26 cellular contexts compared by ENCODE assay signal in the genomic region with DNA sequence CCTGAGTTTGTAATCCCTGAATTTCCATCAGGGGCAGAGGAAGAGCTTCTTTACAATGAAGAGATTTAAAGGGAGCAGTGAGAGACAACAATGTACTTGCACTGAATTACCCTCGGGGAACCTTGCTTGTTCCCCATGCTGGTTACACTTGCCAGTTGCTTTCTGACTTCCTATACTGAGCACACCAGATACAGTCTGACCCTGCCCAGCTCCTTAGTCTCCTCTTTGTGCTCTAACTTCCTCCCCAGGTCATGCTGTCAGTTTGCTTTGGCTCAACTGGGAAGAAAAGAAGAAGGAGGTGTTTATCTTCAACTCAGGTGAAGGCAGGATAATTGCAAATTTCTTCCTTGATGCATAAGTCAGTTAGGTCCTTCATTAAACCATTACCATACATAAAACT.
DNase-seq lines count a peak whose midpoint lies in the region; ATAC-seq and TF ChIP-seq lines count a peak whose summit lies in the region.
"Had no signal": no experiment of that assay in that cellular context is flagged by ENCODE, and none has a peak within 500 bp of the region (broad histone marks: within the 10 kb centered on the region; RNA-seq: fewer than 3 reads in every experiment).

No MANE protein-coding gene starts in this region.

- H2AK5ac ChIP-seq in IMR-90 (ENCODE audit: low read depth, low read length), result no peak overlapping the region
- no peak overlapping the region for H2AK5ac ChIP-seq in mesendoderm (ENCODE audit: low read length)

- no peak overlapping the region for H2AK9ac ChIP-seq in IMR-90 (replicated peaks; ENCODE audit: low read depth, low read length, poor library complexity)

- no peak for TF ChIP-seq POLR2A in IMR-90 (IDR thresholded peaks at IDR 0.05; ENCODE audit: low read depth, low read length)

- DNase-seq in Ammon's horn (ENCODE audit: low spot score), result peak; percentile 6
- DNase-seq in IMR-90, result no peak
- DNase-seq in SKM-1 (lab: John Stamatoyannopoulos, UW; ENCODE audit: unreplicated experiment), result peak; percentile 9
- peak; percentile 45 for DNase-seq in mesendoderm
- DNase-seq in putamen (ENCODE audit: low spot score), result no peak
- DNase-seq in NCI-H2107 (lab: John Stamatoyannopoulos, UW), result no peak
- no peak for DNase-seq in ecto neural progenitor cell (ENCODE audit: low spot score)
- no peak for DNase-seq in AG20443 (ENCODE audit: low spot score)
- DNase-seq: ACHN; activated CD4-positive, alpha-beta memory T cell treated with anti-CD3 and anti-CD28 coated beads for 36 hours; activated CD8-positive, alpha-beta memory T cell treated with anti-CD3 and anti-CD28 coated beads, Interleukin-2, amount 50 U/mL, for 48 hours; activated naive CD4-positive, alpha-beta T cell treated with Interleukin-2 at 50 U/mL for 16 hours; central memory CD4-positive, alpha-beta T cell; DMS153; esophagus squamous epithelium; foreskin keratinocyte; head of caudate nucleus; NCI-H1417 treated with DMSO at 0.1 percent for 48 hours; NCI-H2029 treated with DMSO at 0.1 percent for 48 hours; NCI-H2227 treated with DMSO at 0.1 percent for 48 hours; NCI-H69; substantia nigra; trophoblast cell had no signal

- in situ Hi-C loops in IMR-90 (cut with MboI; ENCODE audit: low sequenced_read_pairs), result no loop called here

- no peak overlapping the region for H2BK120ac ChIP-seq in IMR-90 (ENCODE audit: low read depth, low read length)
- H2BK120ac ChIP-seq in mesendoderm (ENCODE audit: low read depth, low read length), result no peak overlapping the region

- no TSS peak for BruUV-seq in IMR-90 (replicated peaks; lab: Mats Ljungman, UMichigan)

- H2BK15ac ChIP-seq in IMR-90 (ENCODE audit: low read depth, low read length) (no peak overlapping the region), mesendoderm (replicated peaks; ENCODE audit: low read depth) (no peak overlapping the region)

- no peak overlapping the region for H3K4ac ChIP-seq in IMR-90 (ENCODE audit: low read depth, low read length)
- H3K4ac ChIP-seq in mesendoderm (ENCODE audit: low read depth, low read length), result no peak overlapping the region

- no peak for TF ChIP-seq RAD21 in IMR-90 (IDR thresholded peaks at IDR 0.05; ENCODE audit: low read length)

- H3K79me1 ChIP-seq in IMR-90 (ENCODE audit: low read depth in 1 of 2, low read length in 2 of 2) (no peaks in the 10 kb centered on the region), mesendoderm (ENCODE audit: low read length) (no peaks in the 10 kb centered on the region)

- no peak overlapping the region for H3K56ac ChIP-seq in IMR-90 (ENCODE audit: extremely low read depth, insufficient read depth, low read length)
- no peak overlapping the region for H3K56ac ChIP-seq in mesendoderm (ENCODE audit: low read length)

- H2BK20ac ChIP-seq in IMR-90 (ENCODE audit: low read depth, low read length), result no peak overlapping the region

- H4K91ac ChIP-seq in IMR-90 (ENCODE audit: insufficient read depth, low read depth, low read length), result no peak overlapping the region

- H3K9me1 ChIP-seq in IMR-90 (ENCODE audit: insufficient read depth, low read length), result no peaks in the 10 kb centered on the region

- H3K4me2 ChIP-seq in IMR-90 (ENCODE audit: low read depth, low read length) (no peak overlapping the region), mesendoderm (ENCODE audit: low read length) (no peak overlapping the region)
- H3K4me2 ChIP-seq: BLaER1 had no signal

- CTCF ChIA-PET in IMR-90 (lab: Yijun Ruan, JAX), result interaction anchor here (1.1 kb wide), 1 partner anchor 130 kb away, joined by 3 read pairs; no protein-coding TSS in a partner anchor

- no peak overlapping the region for H4K5ac ChIP-seq in IMR-90 (ENCODE audit: low read depth, low read length)
- H4K5ac ChIP-seq in mesendoderm (ENCODE audit: low read length), result no peak overlapping the region

- no peak overlapping the region for H3K4me3 ChIP-seq in IMR-90 (ENCODE audit: insufficient read depth, low read depth, low read length)
- no peak overlapping the region for H3K4me3 ChIP-seq in mesendoderm (ENCODE audit: low read length)
- H3K4me3 ChIP-seq: BLaER1, esophagus squamous epithelium had no signal

- POLR2A ChIA-PET in IMR-90 (lab: Charles Lee; ENCODE audit: unreplicated experiment), result no interaction called here

- H2BK5ac ChIP-seq in IMR-90 (ENCODE audit: low read depth, low read length, poor library complexity, severe bottlenecking) (no peak overlapping the region), mesendoderm (ENCODE audit: low read length) (no peak overlapping the region)

- no peaks in the 10 kb centered on the region for H3K9me3 ChIP-seq in IMR-90 (ENCODE audit: control insufficient read depth, insufficient read depth, low read length)
- H3K9me3 ChIP-seq: BLaER1, esophagus squamous epithelium had no signal

- TF ChIP-seq CTCF in IMR-90 (conservative IDR thresholded peaks at IDR 0.05; ENCODE audit: low read depth, low read length), result no peak

- H3K36me3 ChIP-seq in IMR-90 (ENCODE audit: control insufficient read depth, insufficient read depth, low read length), result no peaks in the 10 kb centered on the region
- H3K36me3 ChIP-seq in mesendoderm (ENCODE audit: control insufficient read depth, insufficient read depth, low read length), result no peaks in the 10 kb centered on the region
- H3K36me3 ChIP-seq: BLaER1, esophagus squamous epithelium had no signal

- no CpG with 5 or more reads among the region's 1 CpG for WGBS in IMR-90 (ENCODE audit: extremely low coverage in 2 of 2, insufficient read length in 1 of 2), 2 experiments
- no CpG with 5 or more reads among the region's 1 CpG for WGBS in mesendoderm (ENCODE audit: extremely low coverage, insufficient coverage, low lambda C conversion rate)

- H4K8ac ChIP-seq in IMR-90 (ENCODE audit: low read depth in 2 of 2, low read length in 2 of 2), result no peak overlapping the region
- H4K8ac ChIP-seq in mesendoderm (ENCODE audit: low read depth, low read length), result no peak overlapping the region

- H4K20me1 ChIP-seq in IMR-90 (ENCODE audit: insufficient read depth, low read length), result no peaks in the 10 kb centered on the region
- H4K20me1 ChIP-seq: BLaER1 had no signal

- no peak overlapping the region for H3K23ac ChIP-seq in IMR-90 (ENCODE audit: low read depth, low read length)
- H3K23ac ChIP-seq in mesendoderm (ENCODE audit: low read length), result no peak overlapping the region

- dilution Hi-C loops in IMR-90 (cut with HindIII; ENCODE audit: low sequenced_read_pairs, unreplicated experiment), result no loop called here

- ATAC-seq in IMR-90 (ENCODE audit: low read depth), result no peak
- ATAC-seq: foreskin keratinocyte; natural killer cell treated with Interleukin-12 subunit alpha and Interleukin-12 subunit beta and Interleukin-15 and Interleukin-18, amount 100 ng/mL, for 72 hours; stimulated activated effector memory CD8-positive, alpha-beta T cell treated with anti-CD3 and anti-CD28 coated beads, Interleukin-12 subunit alpha, Interleukin-12 subunit beta, amount 100 ng/mL, for 72 hours had no signal

- intact Hi-C loops in IMR-90 (cut with micrococcal nuclease), result no loop called here

- no peak overlapping the region for H2AFZ ChIP-seq in IMR-90 (replicated peaks; ENCODE audit: low read length, poor library complexity)

- no peak overlapping the region for H3K14ac ChIP-seq in IMR-90 (replicated peaks; ENCODE audit: low read depth, low read length)

- H3K4me1 ChIP-seq in IMR-90 (ENCODE audit: control insufficient read depth, insufficient read depth, low read length) (peaks cover 2% of the 10 kb centered on the region; the same call in 1 of the 2 replicates), mesendoderm (ENCODE audit: control insufficient read depth, low read depth, low read length) (no peaks in the 10 kb centered on the region)
- H3K4me1 ChIP-seq: BLaER1 had no signal

- H3K9ac ChIP-seq in IMR-90 (ENCODE audit: low read depth, low read length) (no peak overlapping the region), mesendoderm (ENCODE audit: low read length) (no peak overlapping the region)
- H3K9ac ChIP-seq: BLaER1 had no signal

- no peak overlapping the region for H3K27ac ChIP-seq in IMR-90 (ENCODE audit: insufficient read depth, low read length)
- H3K27ac ChIP-seq in mesendoderm (ENCODE audit: low read depth, low read length), result no peak overlapping the region
- H3K27ac ChIP-seq: BLaER1, esophagus squamous epithelium, foreskin keratinocyte had no signal

- peak overlapping the region; percentile 14; the same call in 1 of the 2 replicates for H3K18ac ChIP-seq in IMR-90 (ENCODE audit: low read depth, low read length)
- H3K18ac ChIP-seq in mesendoderm (ENCODE audit: low read length), result no peak overlapping the region

- H3K79me2 ChIP-seq in mesendoderm (ENCODE audit: control insufficient read depth, insufficient read depth, low read length), result no peaks in the 10 kb centered on the region

- H3K27me3 ChIP-seq in IMR-90 (ENCODE audit: control insufficient read depth, insufficient read depth, low read length) (no peaks in the 10 kb centered on the region), mesendoderm (ENCODE audit: insufficient read depth, low read length, poor library complexity) (no peaks in the 10 kb centered on the region)
- H3K27me3 ChIP-seq: BLaER1, esophagus squamous epithelium, foreskin keratinocyte had no signal

TF ChIP-seq in IMR-90, 13 proteins besides CTCF, POLR2A, EP300 and RAD21 (continues in another document):
- TF ChIP-seq SMC3 (IDR thresholded peaks at IDR 0.05; ENCODE audit: low read depth, low read length) (no peak), RFX5 (IDR thresholded peaks at IDR 0.05; ENCODE audit: low read depth, low read length) (no peak), CEBPB (IDR thresholded peaks at IDR 0.05; ENCODE audit: low read depth, low read length) (no peak), MAZ (IDR thresholded peaks at IDR 0.05; ENCODE audit: borderline replicate concordance, low read depth, low read length) (no peak), RCOR1 (IDR thresholded peaks at IDR 0.05; ENCODE audit: insufficient replicate concordance, low read length) (no peak)
- TF ChIP-seq, protein P1, sequence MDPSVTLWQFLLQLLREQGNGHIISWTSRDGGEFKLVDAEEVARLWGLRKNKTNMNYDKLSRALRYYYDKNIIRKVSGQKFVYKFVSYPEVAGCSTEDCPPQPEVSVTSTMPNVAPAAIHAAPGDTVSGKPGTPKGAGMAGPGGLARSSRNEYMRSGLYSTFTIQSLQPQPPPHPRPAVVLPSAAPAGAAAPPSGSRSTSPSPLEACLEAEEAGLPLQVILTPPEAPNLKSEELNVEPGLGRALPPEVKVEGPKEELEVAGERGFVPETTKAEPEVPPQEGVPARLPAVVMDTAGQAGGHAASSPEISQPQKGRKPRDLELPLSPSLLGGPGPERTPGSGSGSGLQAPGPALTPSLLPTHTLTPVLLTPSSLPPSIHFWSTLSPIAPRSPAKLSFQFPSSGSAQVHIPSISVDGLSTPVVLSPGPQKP (IDR thresholded peaks at IDR 0.05; ENCODE audit: borderline replicate concordance, low read depth, low read length), result no peak
- TF ChIP-seq, protein P2, sequence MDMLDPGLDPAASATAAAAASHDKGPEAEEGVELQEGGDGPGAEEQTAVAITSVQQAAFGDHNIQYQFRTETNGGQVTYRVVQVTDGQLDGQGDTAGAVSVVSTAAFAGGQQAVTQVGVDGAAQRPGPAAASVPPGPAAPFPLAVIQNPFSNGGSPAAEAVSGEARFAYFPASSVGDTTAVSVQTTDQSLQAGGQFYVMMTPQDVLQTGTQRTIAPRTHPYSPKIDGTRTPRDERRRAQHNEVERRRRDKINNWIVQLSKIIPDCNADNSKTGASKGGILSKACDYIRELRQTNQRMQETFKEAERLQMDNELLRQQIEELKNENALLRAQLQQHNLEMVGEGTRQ (IDR thresholded peaks at IDR 0.05; ENCODE audit: low read depth, low read length), result no peak

Comparison
In these comparisons a context has a peak if more than half of its experiments do, and no peak if none do; other contexts are left out.
1. DNase-seq: peak in Ammon's horn (single experiment), SKM-1 (single experiment) and mesendoderm (single experiment); none in IMR-90 (single experiment), putamen (single experiment), NCI-H2107 (single experiment), ecto neural progenitor cell (single experiment) and AG20443 (single experiment).